In genomic region chr13:41059466-41059865, GRCh38 we compare ENCODE assay signal across 8 cellular contexts. TPM values are rescaled to one million over a fixed set of nuclear protein-coding genes. Genes with fewer than 3 reads are reported as not detected.
DNase-seq lines count a peak whose midpoint lies in the region; ATAC-seq and TF ChIP-seq lines count a peak whose summit lies in the region.

No MANE protein-coding gene starts in this region.

- peaks cover 0 to 77% (median 73%) of the 10 kb centered on the region in 9 donors for H3K4me1 ChIP-seq in heart right ventricle
- H3K4me1 ChIP-seq in gastroesophageal sphincter, result peaks cover 14 to 71% (median 35%) of the 10 kb centered on the region in 3 donors
- peaks cover 38% of the 10 kb centered on the region for H3K4me1 ChIP-seq in skeletal muscle satellite cell (ENCODE audit: control insufficient read depth, insufficient read depth, low read length)

- WGBS in heart right ventricle, 2 donors, result 3 to 6% methylated on average over 6 of the region's 6 CpGs
- WGBS in gastroesophageal sphincter (ENCODE audit: low coverage in 1 of 2), 2 donors, result 0 to 2% methylated on average over 6 of the region's 6 CpGs

- no peaks in the 10 kb centered on the region for H3K9me3 ChIP-seq in heart right ventricle
- no peaks in the 10 kb centered on the region for H3K9me3 ChIP-seq in WERI-Rb-1 (ENCODE audit: severe bottlenecking)
- H3K9me3 ChIP-seq in gastroesophageal sphincter, result no peaks in the 10 kb centered on the region
- no peaks in the 10 kb centered on the region for H3K9me3 ChIP-seq in skeletal muscle satellite cell (replicated peaks; ENCODE audit: low read length)

- H3K27ac ChIP-seq in heart right ventricle (peak overlapping the region; percentile 87 to 98 (median 98)), WERI-Rb-1 (peak overlapping the region; percentile 93), gastroesophageal sphincter (peak overlapping the region; percentile 97 to 99 (median 99))

- H3K4me2 ChIP-seq in skeletal muscle satellite cell (ENCODE audit: low read length), result peak overlapping the region; percentile 92

- H3K36me3 ChIP-seq in heart right ventricle (peaks cover 0 to 15% (median 0%) of the 10 kb centered on the region in 9 donors), WERI-Rb-1 (no peaks in the 10 kb centered on the region), gastroesophageal sphincter (no peaks in the 10 kb centered on the region), skeletal muscle satellite cell (ENCODE audit: insufficient read depth, low read length) (peaks cover 12% of the 10 kb centered on the region)

- TF ChIP-seq CTCF in heart right ventricle (IDR thresholded peaks at IDR 0.05) (no peak), WERI-Rb-1 (IDR thresholded peaks at IDR 0.05; ENCODE audit: low read depth, low read length) (no peak), gastroesophageal sphincter (IDR thresholded peaks at IDR 0.05) (no peak)

- H3K9ac ChIP-seq in skeletal muscle satellite cell (ENCODE audit: low read depth, low read length), result peak overlapping the region; percentile 98

- H3K27me3 ChIP-seq in heart right ventricle, result no peaks in the 10 kb centered on the region
- H3K27me3 ChIP-seq in WERI-Rb-1 (ENCODE audit: insufficient read depth, low read depth, severe bottlenecking), result no peaks in the 10 kb centered on the region
- no peaks in the 10 kb centered on the region for H3K27me3 ChIP-seq in gastroesophageal sphincter
- no peaks in the 10 kb centered on the region for H3K27me3 ChIP-seq in skeletal muscle satellite cell (ENCODE audit: control insufficient read depth, insufficient read depth, low read length)

- no peak for TF ChIP-seq EP300 in gastroesophageal sphincter (IDR thresholded peaks at IDR 0.05)

- DNase-seq in heart right ventricle (no peak), left ventricle myocardium superior (no peak), WERI-Rb-1 (no peak), NCI-H2227 treated with DMSO at 0.1 percent for 48 hours (lab: John Stamatoyannopoulos, UW) (no peak), iPS-NIHi7 (ENCODE audit: extremely low spot score) (no peak)

- peak overlapping the region; percentile 42 to 94 (median 81) for H3K4me3 ChIP-seq in heart right ventricle
- H3K4me3 ChIP-seq in WERI-Rb-1 (ENCODE audit: low read depth, low read length), result peak overlapping the region; percentile 81
- H3K4me3 ChIP-seq in gastroesophageal sphincter, result peak overlapping the region; percentile 44 to 80
- peak overlapping the region; percentile 98 for H3K4me3 ChIP-seq in skeletal muscle satellite cell (ENCODE audit: low read length)

- no peak for TF ChIP-seq POLR2A in gastroesophageal sphincter (IDR thresholded peaks at IDR 0.05)

- ATAC-seq in heart right ventricle (no peak), left ventricle myocardium superior (no peak), gastroesophageal sphincter (no peak), GM19395 (IDR thresholded peaks at IDR 0.05; ENCODE audit: unreplicated experiment) (no peak)

- intact Hi-C loops in heart right ventricle (cut with DNase I) (loop anchor here in 7 of 10 donors (5.0 to 10.0 kb wide), 7 partner anchors 65 to 285 kb away; partner anchors contain the start of genes MRPS31 (in 1 of the 7) and SLC25A15 (in 1 of the 7)), left ventricle myocardium superior (cut with micrococcal nuclease) (no loop called here)

RNA-seq across cellular contexts. Expression of gene WBP4, which starts 1.8 kb away (rescaled TPM):
- total RNA-seq in heart right ventricle (10 to 100 TPM; 13.0 to 24.4 (median 21.8) TPM), left ventricle myocardium superior (20.8 TPM), gastroesophageal sphincter (10 to 100 TPM; 19.3 to 33.1 (median 25.1) TPM)
- polyA plus RNA-seq in heart right ventricle, result 10 to 100 TPM; 13.3 to 45.1 TPM
- 3.5 and 5.1 TPM in 2 replicates for total RNA-seq in skeletal muscle satellite cell (2012; rRNA removed)

RNA-seq across cellular contexts. Expression of gene ELF1, which starts 40.4 kb away (rescaled TPM):
- total RNA-seq in heart right ventricle, result 10 to 100 TPM; 31.1 to 60.5 (median 39.5) TPM
- polyA plus RNA-seq in heart right ventricle, result 10 to 100 TPM in 1 of 2 donors, 1 to 10 TPM in 1; 9.9 to 10.4 TPM
- 33.3 TPM for total RNA-seq in left ventricle myocardium superior
- 10 to 100 TPM; 58.2 to 86.6 (median 69.3) TPM for total RNA-seq in gastroesophageal sphincter
- 27.4 and 30.1 TPM in 2 replicates for total RNA-seq in skeletal muscle satellite cell (2012; rRNA removed)
